2 cellular contexts compared by ENCODE assay signal in the genomic region with DNA sequence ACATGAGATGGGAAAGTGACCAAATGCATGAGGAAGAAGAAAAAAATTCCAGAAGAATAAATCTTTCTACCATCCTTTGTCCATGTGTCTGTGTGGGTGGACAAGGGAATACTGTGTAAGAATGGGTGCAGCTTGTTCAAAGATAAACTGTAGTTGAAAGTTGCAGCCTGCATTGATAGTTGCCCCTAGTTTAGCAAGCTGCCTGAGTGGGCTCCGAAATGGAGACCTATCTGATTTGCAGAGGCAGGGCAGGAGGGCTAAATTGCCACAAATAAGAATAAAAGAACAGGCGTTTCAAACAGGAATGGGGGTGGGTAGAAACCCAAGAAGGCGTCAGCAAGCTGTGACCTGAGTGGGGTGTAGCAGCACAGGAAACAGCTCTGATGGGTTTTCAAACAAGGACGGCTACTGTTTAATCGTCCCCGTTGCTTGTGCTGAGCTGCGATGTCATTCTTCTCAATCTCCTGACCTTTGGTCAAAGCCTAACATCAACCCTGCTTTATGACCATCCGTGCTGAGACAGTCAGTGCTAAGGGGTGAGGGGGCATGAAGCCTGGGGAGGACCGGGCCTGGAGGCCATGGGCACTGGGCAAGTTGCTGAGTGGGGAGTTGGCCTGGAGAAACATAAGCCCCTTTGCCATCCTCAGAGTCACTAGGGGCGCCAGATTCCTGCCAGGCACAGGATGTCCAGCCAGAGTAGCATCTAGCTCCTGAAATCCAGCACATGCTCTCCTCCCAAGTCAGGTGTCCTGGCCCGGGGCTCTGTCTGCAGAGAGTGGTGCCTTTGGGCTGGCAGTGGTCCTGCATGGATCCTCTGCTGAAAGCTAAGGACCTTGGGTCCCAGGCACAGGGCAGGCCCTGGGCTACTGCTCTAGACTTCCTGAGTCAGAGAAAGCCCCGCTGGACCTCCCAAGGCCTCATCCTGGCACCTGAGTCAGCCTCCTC.
TF ChIP-seq lines count a peak whose summit lies in the region.

No MANE protein-coding gene starts in this region.

TF ChIP-seq in K562, 482 proteins besides CTCF, POLR2A, EP300 and RAD21:
- TF ChIP-seq ZNF830 (CRISPR knock-in tag; IDR thresholded peaks at IDR 0.05): no peak
- TF ChIP-seq NFE2L1 (tag; IDR thresholded peaks at IDR 0.05; ENCODE audit: borderline replicate concordance, low read depth): no peak
- TF ChIP-seq MCM3 (IDR thresholded peaks at IDR 0.05): no peak
- no peak for TF ChIP-seq ATF7 (IDR thresholded peaks at IDR 0.05)

TF ChIP-seq in HepG2, 621 proteins besides CTCF, POLR2A, EP300 and RAD21 (continues in another document):
- no peak for TF ChIP-seq PHF20 (CRISPR knock-in tag; IDR thresholded peaks at IDR 0.05)
- TF ChIP-seq HOXD1 (CRISPR knock-in tag; IDR thresholded peaks at IDR 0.05): no peak
- peak; percentile 57 for TF ChIP-seq ZNF883 (CRISPR knock-in tag; IDR thresholded peaks at IDR 0.05; ENCODE audit: not compliant biosample characterization)
- no peak for TF ChIP-seq CREB1 (IDR thresholded peaks at IDR 0.05)
- no peak for TF ChIP-seq CREB1 (CRISPR knock-in tag; IDR thresholded peaks at IDR 0.05)
- no peak for TF ChIP-seq ZSCAN12 (CRISPR knock-in tag; IDR thresholded peaks at IDR 0.05)
- TF ChIP-seq, protein P1, sequence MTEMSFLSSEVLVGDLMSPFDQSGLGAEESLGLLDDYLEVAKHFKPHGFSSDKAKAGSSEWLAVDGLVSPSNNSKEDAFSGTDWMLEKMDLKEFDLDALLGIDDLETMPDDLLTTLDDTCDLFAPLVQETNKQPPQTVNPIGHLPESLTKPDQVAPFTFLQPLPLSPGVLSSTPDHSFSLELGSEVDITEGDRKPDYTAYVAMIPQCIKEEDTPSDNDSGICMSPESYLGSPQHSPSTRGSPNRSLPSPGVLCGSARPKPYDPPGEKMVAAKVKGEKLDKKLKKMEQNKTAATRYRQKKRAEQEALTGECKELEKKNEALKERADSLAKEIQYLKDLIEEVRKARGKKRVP (CRISPR knock-in tag; IDR thresholded peaks at IDR 0.05): no peak
- TF ChIP-seq KDM1A (CRISPR knock-in tag; IDR thresholded peaks at IDR 0.05): no peak
- TF ChIP-seq, protein P2, sequence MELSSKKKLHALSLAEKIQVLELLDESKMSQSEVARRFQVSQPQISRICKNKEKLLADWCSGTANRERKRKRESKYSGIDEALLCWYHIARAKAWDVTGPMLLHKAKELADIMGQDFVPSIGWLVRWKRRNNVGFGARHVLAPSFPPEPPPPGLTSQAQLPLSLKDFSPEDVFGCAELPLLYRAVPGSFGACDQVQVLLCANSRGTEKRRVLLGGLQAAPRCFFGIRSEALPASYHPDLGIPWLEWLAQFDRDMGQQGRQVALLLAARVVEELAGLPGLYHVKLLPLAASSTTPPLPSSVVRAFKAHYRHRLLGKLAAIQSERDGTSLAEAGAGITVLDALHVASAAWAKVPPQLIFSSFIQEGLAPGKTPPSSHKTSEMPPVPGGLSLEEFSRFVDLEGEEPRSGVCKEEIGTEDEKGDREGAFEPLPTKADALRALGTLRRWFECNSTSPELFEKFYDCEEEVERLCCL (CRISPR knock-in tag; IDR thresholded peaks at IDR 0.05; ENCODE audit: borderline replicate concordance): no peak
- no peak for TF ChIP-seq ZNF557 (CRISPR knock-in tag; IDR thresholded peaks at IDR 0.05)
- TF ChIP-seq, protein P3, sequence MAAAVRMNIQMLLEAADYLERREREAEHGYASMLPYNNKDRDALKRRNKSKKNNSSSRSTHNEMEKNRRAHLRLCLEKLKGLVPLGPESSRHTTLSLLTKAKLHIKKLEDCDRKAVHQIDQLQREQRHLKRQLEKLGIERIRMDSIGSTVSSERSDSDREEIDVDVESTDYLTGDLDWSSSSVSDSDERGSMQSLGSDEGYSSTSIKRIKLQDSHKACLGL (CRISPR knock-in tag; IDR thresholded peaks at IDR 0.05): 0 out of 2 replicates have a peak, but pooled peaks have one; percentile 19
- no peak for TF ChIP-seq ZNF337 (CRISPR knock-in tag; IDR thresholded peaks at IDR 0.05; ENCODE audit: borderline replicate concordance, low read depth)
- TF ChIP-seq, protein P4, sequence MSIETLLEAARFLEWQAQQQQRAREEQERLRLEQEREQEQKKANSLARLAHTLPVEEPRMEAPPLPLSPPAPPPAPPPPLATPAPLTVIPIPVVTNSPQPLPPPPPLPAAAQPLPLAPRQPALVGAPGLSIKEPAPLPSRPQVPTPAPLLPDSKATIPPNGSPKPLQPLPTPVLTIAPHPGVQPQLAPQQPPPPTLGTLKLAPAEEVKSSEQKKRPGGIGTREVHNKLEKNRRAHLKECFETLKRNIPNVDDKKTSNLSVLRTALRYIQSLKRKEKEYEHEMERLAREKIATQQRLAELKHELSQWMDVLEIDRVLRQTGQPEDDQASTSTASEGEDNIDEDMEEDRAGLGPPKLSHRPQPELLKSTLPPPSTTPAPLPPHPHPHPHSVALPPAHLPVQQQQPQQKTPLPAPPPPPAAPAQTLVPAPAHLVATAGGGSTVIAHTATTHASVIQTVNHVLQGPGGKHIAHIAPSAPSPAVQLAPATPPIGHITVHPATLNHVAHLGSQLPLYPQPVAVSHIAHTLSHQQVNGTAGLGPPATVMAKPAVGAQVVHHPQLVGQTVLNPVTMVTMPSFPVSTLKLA (IDR thresholded peaks at IDR 0.05): no peak
- TF ChIP-seq ZNF580 (CRISPR knock-in tag; IDR thresholded peaks at IDR 0.05; ENCODE audit: borderline replicate concordance, low read depth): no peak
- no peak for TF ChIP-seq CENPX (CRISPR knock-in tag; IDR thresholded peaks at IDR 0.05)
- no peak for TF ChIP-seq MAF1 (CRISPR knock-in tag; IDR thresholded peaks at IDR 0.05; ENCODE audit: borderline replicate concordance)
- TF ChIP-seq TCF7L2 (IDR thresholded peaks at IDR 0.05; ENCODE audit: low read depth, low read length): no peak
- no peak for TF ChIP-seq ZBTB40 (IDR thresholded peaks at IDR 0.05)
- TF ChIP-seq ZBTB40 (CRISPR knock-in tag; IDR thresholded peaks at IDR 0.05): no peak
- 0 out of 2 replicates have a peak, but pooled peaks have one; percentile 11 for TF ChIP-seq JUND (CRISPR knock-in tag; IDR thresholded peaks at IDR 0.05)
- no peak; the same call in 1 of the 2 replicates for TF ChIP-seq ZNF691 (CRISPR knock-in tag; IDR thresholded peaks at IDR 0.05; ENCODE audit: borderline replicate concordance, low read depth)
- TF ChIP-seq, protein P5, sequence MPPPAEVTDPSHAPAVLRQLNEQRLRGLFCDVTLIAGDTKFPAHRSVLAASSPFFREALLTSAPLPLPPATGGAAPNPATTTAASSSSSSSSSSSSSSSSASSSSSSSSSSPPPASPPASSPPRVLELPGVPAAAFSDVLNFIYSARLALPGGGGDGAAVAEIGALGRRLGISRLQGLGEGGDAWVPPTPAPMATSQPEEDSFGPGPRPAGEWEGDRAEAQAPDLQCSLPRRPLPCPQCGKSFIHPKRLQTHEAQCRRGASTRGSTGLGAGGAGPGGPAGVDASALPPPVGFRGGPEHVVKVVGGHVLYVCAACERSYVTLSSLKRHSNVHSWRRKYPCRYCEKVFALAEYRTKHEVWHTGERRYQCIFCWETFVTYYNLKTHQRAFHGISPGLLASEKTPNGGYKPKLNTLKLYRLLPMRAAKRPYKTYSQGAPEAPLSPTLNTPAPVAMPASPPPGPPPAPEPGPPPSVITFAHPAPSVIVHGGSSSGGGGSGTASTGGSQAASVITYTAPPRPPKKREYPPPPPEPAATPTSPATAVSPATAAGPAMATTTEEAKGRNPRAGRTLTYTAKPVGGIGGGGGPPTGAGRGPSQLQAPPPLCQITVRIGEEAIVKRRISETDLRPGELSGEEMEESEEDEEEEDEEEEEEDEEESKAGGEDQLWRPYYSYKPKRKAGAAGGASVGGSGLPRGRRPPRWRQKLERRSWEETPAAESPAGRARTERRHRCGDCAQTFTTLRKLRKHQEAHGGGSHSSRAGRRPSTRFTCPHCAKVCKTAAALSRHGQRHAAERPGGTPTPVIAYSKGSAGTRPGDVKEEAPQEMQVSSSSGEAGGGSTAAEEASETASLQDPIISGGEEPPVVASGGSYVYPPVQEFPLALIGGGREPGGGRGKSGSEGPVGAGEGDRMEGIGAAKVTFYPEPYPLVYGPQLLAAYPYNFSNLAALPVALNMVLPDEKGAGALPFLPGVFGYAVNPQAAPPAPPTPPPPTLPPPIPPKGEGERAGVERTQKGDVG (CRISPR knock-in tag; IDR thresholded peaks at IDR 0.05; ENCODE audit: borderline replicate concordance): no peak
- TF ChIP-seq DNMT3B (CRISPR knock-in tag; conservative IDR thresholded peaks at IDR 0.05): no peak
- no peak for TF ChIP-seq TFDP1 (CRISPR knock-in tag; IDR thresholded peaks at IDR 0.05; ENCODE audit: borderline replicate concordance)
- TF ChIP-seq ZC3H13 (CRISPR knock-in tag; IDR thresholded peaks at IDR 0.05): no peak
- no peak for TF ChIP-seq ZBTB21 (CRISPR knock-in tag; IDR thresholded peaks at IDR 0.05)
- TF ChIP-seq SOX5 (CRISPR knock-in tag; IDR thresholded peaks at IDR 0.05; ENCODE audit: borderline replicate concordance): peak; percentile 33; the same call in 1 of the 2 replicates
- TF ChIP-seq, protein P6, sequence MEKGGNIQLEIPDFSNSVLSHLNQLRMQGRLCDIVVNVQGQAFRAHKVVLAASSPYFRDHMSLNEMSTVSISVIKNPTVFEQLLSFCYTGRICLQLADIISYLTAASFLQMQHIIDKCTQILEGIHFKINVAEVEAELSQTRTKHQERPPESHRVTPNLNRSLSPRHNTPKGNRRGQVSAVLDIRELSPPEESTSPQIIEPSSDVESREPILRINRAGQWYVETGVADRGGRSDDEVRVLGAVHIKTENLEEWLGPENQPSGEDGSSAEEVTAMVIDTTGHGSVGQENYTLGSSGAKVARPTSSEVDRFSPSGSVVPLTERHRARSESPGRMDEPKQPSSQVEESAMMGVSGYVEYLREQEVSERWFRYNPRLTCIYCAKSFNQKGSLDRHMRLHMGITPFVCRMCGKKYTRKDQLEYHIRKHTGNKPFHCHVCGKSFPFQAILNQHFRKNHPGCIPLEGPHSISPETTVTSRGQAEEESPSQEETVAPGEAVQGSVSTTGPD (CRISPR knock-in tag; IDR thresholded peaks at IDR 0.05): no peak
